In the genomic region with DNA sequence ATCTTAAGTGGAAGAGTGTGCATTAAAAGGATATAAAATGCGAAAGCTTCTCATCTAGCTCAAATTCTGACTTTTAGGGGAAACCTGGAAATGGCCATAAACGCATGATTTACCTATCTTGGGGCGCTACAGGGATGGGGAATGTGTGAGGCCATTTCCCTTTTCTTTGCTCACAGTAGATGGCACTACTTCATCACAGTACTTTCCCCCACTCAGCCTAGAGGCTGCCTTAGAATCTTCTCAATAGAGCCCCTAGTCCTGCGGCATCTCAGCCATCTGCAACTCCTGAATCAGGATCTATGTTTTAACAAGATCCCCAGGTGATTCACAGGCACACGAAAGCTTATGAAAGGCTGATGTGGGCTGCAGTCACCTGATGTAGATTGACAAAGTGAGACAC, we compare ENCODE assay signal across 10 cellular contexts.
DNase-seq lines count a peak whose midpoint lies in the region; ATAC-seq and TF ChIP-seq lines count a peak whose summit lies in the region.
"Had no signal": no experiment of that assay in that cellular context is flagged by ENCODE, and none has a peak within 500 bp of the region (broad histone marks: within the 10 kb centered on the region; RNA-seq: fewer than 3 reads in every experiment).

No MANE protein-coding gene starts in this region.

- no peak for TF ChIP-seq POLR2A in GM18505 (IDR thresholded peaks at IDR 0.05; ENCODE audit: borderline replicate concordance, extremely low read depth, insufficient read depth, insufficient read length)

- H3K9me3 ChIP-seq in SJCRH30 (replicated peaks), result no peaks in the 10 kb centered on the region
- H3K9me3 ChIP-seq: neutrophil had no signal

- H3K4me3 ChIP-seq in SJCRH30, result no peak overlapping the region
- H3K4me3 ChIP-seq: SK-N-MC had no signal

- H3K4me1 ChIP-seq in SJCRH30, result no peaks in the 10 kb centered on the region
- H3K4me1 ChIP-seq in foreskin keratinocyte, result peaks cover 9% of the 10 kb centered on the region

- H3K27ac ChIP-seq in SJCRH30 (no peak overlapping the region), foreskin keratinocyte (peak overlapping the region; percentile 27)
- H3K27ac ChIP-seq: neutrophil, SK-N-MC had no signal

- peak; percentile 66 for ATAC-seq in HG03108 (IDR thresholded peaks at IDR 0.05; ENCODE audit: unreplicated experiment)
- ATAC-seq in foreskin keratinocyte, result peak; percentile 87
- no peak for ATAC-seq in GM18505 (IDR thresholded peaks at IDR 0.05; ENCODE audit: unreplicated experiment)
- ATAC-seq in HG03460 (IDR thresholded peaks at IDR 0.05; ENCODE audit: unreplicated experiment), result no peak

- TF ChIP-seq CTCF in foreskin keratinocyte (conservative IDR thresholded peaks at IDR 0.05), result peak; percentile 84

- DNase-seq in EL, result peak; percentile 55
- peak; percentile 12 to 53 for DNase-seq in SJCRH30
- peak; percentile 75 to 89 for DNase-seq in foreskin keratinocyte
- peak; percentile 55 for DNase-seq in retina
- DNase-seq in stimulated activated CD4-positive, alpha-beta T cell treated with anti-CD3 and anti-CD28 coated beads, Interleukin-12 subunit alpha, Interleukin-12 subunit beta, amount 100 ng/mL, for 4 hours, result no peak

- H3K27me3 ChIP-seq in SJCRH30 (no peaks in the 10 kb centered on the region), foreskin keratinocyte (no peaks in the 10 kb centered on the region)
- H3K27me3 ChIP-seq: neutrophil had no signal

- H3K36me3 ChIP-seq in SJCRH30, result no peaks in the 10 kb centered on the region
- H3K36me3 ChIP-seq: neutrophil had no signal

Comparison
In these comparisons a context has a peak if more than half of its experiments do, and no peak if none do; other contexts are left out.
1. ATAC-seq: peak in HG03108 (single experiment) and foreskin keratinocyte (single experiment); none in GM18505 (single experiment) and HG03460 (single experiment).